In the genomic region with DNA sequence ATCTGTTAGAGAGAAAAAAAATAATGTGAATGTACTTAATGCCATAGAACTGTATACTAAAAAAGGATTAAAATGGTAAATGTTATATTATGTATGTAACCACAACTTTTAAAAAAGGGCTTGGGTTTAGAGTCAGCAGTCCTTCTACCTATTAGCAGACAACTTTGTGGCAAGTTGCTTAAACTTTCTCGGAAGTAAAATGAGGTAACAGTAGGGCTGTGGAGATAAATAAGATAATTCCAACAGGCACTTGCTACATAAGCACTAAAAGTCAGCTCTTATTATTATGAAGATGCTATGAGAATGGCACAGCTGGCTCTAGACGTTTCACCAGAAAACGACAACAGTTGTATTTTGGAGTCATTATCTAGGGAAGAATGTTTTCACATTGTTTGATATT, we compare ENCODE assay signal across 22 cellular contexts. TPM values are rescaled to one million over a fixed set of nuclear protein-coding genes. Genes with fewer than 3 reads are reported as not detected.
DNase-seq lines count a peak whose midpoint lies in the region; ATAC-seq, FAIRE-seq and TF ChIP-seq lines count a peak whose summit lies in the region.
"Had no signal": no experiment of that assay in that cellular context is flagged by ENCODE, and none has a peak within 500 bp of the region (broad histone marks: within the 10 kb centered on the region; RNA-seq: fewer than 3 reads in every experiment).

No MANE protein-coding gene starts in this region.

- no peak overlapping the region for H3K4me3 ChIP-seq in HL-60 (replicated peaks; ENCODE audit: insufficient read depth, low read length)
- H3K4me3 ChIP-seq in K562: no peak overlapping the region
- no peak overlapping the region for H3K4me3 ChIP-seq in hepatocyte
- H3K4me3 ChIP-seq: HAP-1 had no signal

- H3K36me3 Mint-ChIP-seq in activated T-cell treated with anti-CD3 and anti-CD28 coated beads, Interleukin-2, amount 50 U/mL, for 72 hours (ENCODE audit: insufficient read depth in 2 of 2): peaks cover 15 to 39% of the 10 kb centered on the region in 2 donors
- peaks cover 62% of the 10 kb centered on the region for H3K36me3 Mint-ChIP-seq in activated T-cell treated with anti-CD3 and anti-CD28 coated beads, Interleukin-2, amount 50 U/mL, for 24 hours (ENCODE audit: low read depth)

- in situ Hi-C loops in K562 (cut with MboI): no loop called here

- H3K9me1 ChIP-seq in K562 (ENCODE audit: control insufficient read depth, insufficient read depth, low read length): no peaks in the 10 kb centered on the region

- DNase-seq in activated T-cell treated with anti-CD3 and anti-CD28 coated beads, Interleukin-2, amount 50 U/mL, for 72 hours: no peak
- no peak for DNase-seq in activated T-cell treated with anti-CD3 and anti-CD28 coated beads, Interleukin-2, amount 50 U/mL, for 24 hours
- DNase-seq in HL-60 (ENCODE audit: low read depth in 1 of 2, low spot score in 1 of 2) (peak in 1 of 2 experiments; percentile 34), K562 (ENCODE audit: extremely low read depth in 1 of 4, low spot score in 3 of 4) (no peak), T1000 (lab: John Stamatoyannopoulos, UW) (no peak), hepatocyte (ENCODE audit: low spot score) (no peak)
- DNase-seq: ACHN; C1 segment of cervical spinal cord; CD4-positive, alpha-beta memory T cell; COR-L47; DMS153; DMS79 treated with DMSO at 0.1 percent for 48 hours; EL had no signal

- TF ChIP-seq EP300 in K562 (IDR thresholded peaks at IDR 0.05; ENCODE audit: low read length): no peak

- H3K36me3 ChIP-seq in K562 (ENCODE audit: control insufficient read depth, insufficient read depth, low read length) (no peaks in the 10 kb centered on the region; the same call in 2 of the 3 replicates), hepatocyte (replicated peaks; ENCODE audit: insufficient read depth, low read depth) (no peaks in the 10 kb centered on the region)
- H3K36me3 ChIP-seq: HAP-1 had no signal

- H3K27ac ChIP-seq in HL-60 (replicated peaks): peak overlapping the region; percentile 50
- H3K27ac ChIP-seq in K562 (ENCODE audit: extremely low read depth, low read depth, low read length): no peak overlapping the region; the same call in 2 of the 3 replicates
- no peak overlapping the region for H3K27ac ChIP-seq in hepatocyte

- WGBS in K562 (ENCODE audit: insufficient coverage, low coverage, missing lambda C conversion rate): 9% methylated on average over 3 of the region's 3 CpGs
- WGBS in hepatocyte (ENCODE audit: low lambda C conversion rate, missing lambda C conversion rate): 93% methylated on average over 3 of the region's 3 CpGs

- no peak overlapping the region for H3K9ac ChIP-seq in K562 (ENCODE audit: insufficient read depth in 1 of 2, low read depth in 2 of 2, low read length in 2 of 2)

- H3K79me2 ChIP-seq in K562 (ENCODE audit: control insufficient read depth, insufficient read depth, low read length) (no peaks in the 10 kb centered on the region), hepatocyte (peaks cover 95% of the 10 kb centered on the region)

- H3K4me1 ChIP-seq in K562 (replicated peaks in 1 of 2; ENCODE audit: control insufficient read depth in 2 of 2, insufficient read depth in 2 of 2, low read length in 2 of 2): peaks cover 0 to 15% of the 10 kb centered on the region in 2 experiments
- H3K4me1 ChIP-seq in hepatocyte (ENCODE audit: insufficient read depth): peaks cover 5% of the 10 kb centered on the region

- no TSS peak for BruUV-seq in K562 (replicated peaks; lab: Mats Ljungman, UMichigan)

- peak overlapping the region; percentile 5 for H3K27ac Mint-ChIP-seq in activated T-cell treated with anti-CD3 and anti-CD28 coated beads, Interleukin-2, amount 50 U/mL, for 72 hours
- no peak overlapping the region for H3K27ac Mint-ChIP-seq in activated T-cell treated with anti-CD3 and anti-CD28 coated beads, Interleukin-2, amount 50 U/mL, for 24 hours
- H3K27ac Mint-ChIP-seq: B cell had no signal

- peaks cover 2 to 6% of the 10 kb centered on the region in 2 donors for H3K9me3 Mint-ChIP-seq in activated T-cell treated with anti-CD3 and anti-CD28 coated beads, Interleukin-2, amount 50 U/mL, for 72 hours
- H3K9me3 Mint-ChIP-seq in activated T-cell treated with anti-CD3 and anti-CD28 coated beads, Interleukin-2, amount 50 U/mL, for 24 hours: peaks cover 14% of the 10 kb centered on the region

- CTCF ChIA-PET in K562 (lab: Yijun Ruan, JAX; ENCODE audit: low intra/inter-chr PET ratio): no interaction called here

- no peaks in the 10 kb centered on the region for H3K9me2 ChIP-seq in hepatocyte (replicated peaks; ENCODE audit: insufficient read depth)

- H3K27me3 ChIP-seq in HL-60 (ENCODE audit: insufficient read depth, poor library complexity, severe bottlenecking) (no peaks in the 10 kb centered on the region), K562 (ENCODE audit: control insufficient read depth in 2 of 2, insufficient read depth in 2 of 2, low read length in 2 of 2) (no peaks in the 10 kb centered on the region), hepatocyte (no peaks in the 10 kb centered on the region)

- FAIRE-seq in K562 (lab: Jason Lieb, UNC): no peak
- FAIRE-seq: D721Med, G401.6, GM12892, H1, HepG2, HTR-8/SVneo had no signal

- intact Hi-C loops in K562 (cut with micrococcal nuclease): no loop called here

- no peak for ATAC-seq in activated T-cell treated with anti-CD3 and anti-CD28 coated beads, Interleukin-2, amount 50 U/mL, for 72 hours (replicated peaks in 1 of 2)
- ATAC-seq in K562 (peak; percentile 23; the same call in 1 of the 3 replicates), HG02970 (IDR thresholded peaks at IDR 0.05; ENCODE audit: low FRiP score, unreplicated experiment) (no peak)
- ATAC-seq: HepG2 had no signal

- H3K4me2 ChIP-seq in K562 (ENCODE audit: insufficient read depth, low read length): peak overlapping the region; percentile 8; the same call in 1 of the 2 replicates
- H3K4me2 ChIP-seq in hepatocyte: no peak overlapping the region

- no peak overlapping the region for H3K4me3 Mint-ChIP-seq in activated T-cell treated with anti-CD3 and anti-CD28 coated beads, Interleukin-2, amount 50 U/mL, for 72 hours
- H3K4me3 Mint-ChIP-seq in activated T-cell treated with anti-CD3 and anti-CD28 coated beads, Interleukin-2, amount 50 U/mL, for 24 hours: no peak overlapping the region
- H3K4me3 Mint-ChIP-seq: B cell had no signal

- TF ChIP-seq CTCF in HL-60 (IDR thresholded peaks at IDR 0.05; ENCODE audit: insufficient read depth, low read length) (no peak), K562 (IDR thresholded peaks at IDR 0.05 in 2 of 3, conservative IDR thresholded peaks at IDR 0.05 in 1 of 3; ENCODE audit: insufficient read depth in 2 of 3, low read depth in 1 of 3, low read length in 3 of 3) (no peak), hepatocyte (IDR thresholded peaks at IDR 0.05; ENCODE audit: poor library complexity) (no peak)

- no peaks in the 10 kb centered on the region for H4K20me1 ChIP-seq in K562 (replicated peaks; ENCODE audit: control insufficient read depth, insufficient read depth, low read length)
- H4K20me1 ChIP-seq in hepatocyte (ENCODE audit: insufficient read depth, poor library complexity, severe bottlenecking): peaks cover 5% of the 10 kb centered on the region

- TF ChIP-seq POLR2A in K562 (conservative IDR thresholded peaks at IDR 0.05): no peak

- POLR2A ChIA-PET in K562 (lab: Yijun Ruan, JAX): no interaction called here

- H2AFZ ChIP-seq in K562 (ENCODE audit: low read depth, low read length) (0 out of 2 replicates have a peak overlapping the region, but pooled peaks have one; percentile 33), hepatocyte (no peak overlapping the region)

- H3K27me3 Mint-ChIP-seq in activated T-cell treated with anti-CD3 and anti-CD28 coated beads, Interleukin-2, amount 50 U/mL, for 72 hours (ENCODE audit: low read depth): no peaks in the 10 kb centered on the region
- no peaks in the 10 kb centered on the region for H3K27me3 Mint-ChIP-seq in activated T-cell treated with anti-CD3 and anti-CD28 coated beads, Interleukin-2, amount 50 U/mL, for 24 hours
- H3K27me3 Mint-ChIP-seq: CD4-positive, alpha-beta memory T cell had no signal

- peaks cover 38% of the 10 kb centered on the region for H3K4me1 Mint-ChIP-seq in activated T-cell treated with anti-CD3 and anti-CD28 coated beads, Interleukin-2, amount 50 U/mL, for 72 hours (ENCODE audit: low read depth)
- H3K4me1 Mint-ChIP-seq in activated T-cell treated with anti-CD3 and anti-CD28 coated beads, Interleukin-2, amount 50 U/mL, for 24 hours (ENCODE audit: low read depth): peaks cover 70% of the 10 kb centered on the region

- H3K9me3 ChIP-seq in K562 (replicated peaks; ENCODE audit: control insufficient read depth, insufficient read depth, low read depth, low read length) (no peaks in the 10 kb centered on the region; the same call in 1 of the 2 replicates), hepatocyte (ENCODE audit: low read depth) (no peaks in the 10 kb centered on the region)
- H3K9me3 ChIP-seq: HAP-1 had no signal

- TF ChIP-seq RAD21 in K562 (CRISPR knock-in tag; conservative IDR thresholded peaks at IDR 0.05 in 1 of 2, IDR thresholded peaks at IDR 0.05 in 1 of 2): no peak

TF ChIP-seq in K562, 482 proteins besides CTCF, POLR2A, EP300 and RAD21 (continues in another document):
- TF ChIP-seq TARDBP (IDR thresholded peaks at IDR 0.05) (no peak), CEBPB (tag; IDR thresholded peaks at IDR 0.05) (peak; percentile 60; the same call in 1 of the 2 replicates), PTTG1 (tag; IDR thresholded peaks at IDR 0.05; ENCODE audit: low read depth) (no peak), ZNF274 (IDR thresholded peaks at IDR 0.05; ENCODE audit: borderline replicate concordance, low read depth, low read length) (no peak)

RNA-seq across cellular contexts. Expression of a gene that starts 31.3 kb away (rescaled TPM):
- 100 to 1,000 TPM; 134 to 137 TPM for total RNA-seq in activated T-cell treated with anti-CD3 and anti-CD28 coated beads, Interleukin-2, amount 50 U/mL, for 72 hours
- total RNA-seq in K562 (2011; cell fraction: chromatin; rRNA removed; ENCODE audit: low replicate concordance): 34.4 and 78.8 TPM in 2 replicates
- total RNA-seq in K562 (2011; cell fraction: nucleolus; rRNA removed): 16.3 and 20.0 TPM in 2 replicates
- total RNA-seq in K562 (2011; cell fraction: nucleoplasm; rRNA removed): 38.6 and 69.9 TPM in 2 replicates
- total RNA-seq in K562 (2014; rRNA removed) (8.3 and 8.9 TPM in 2 replicates), K562 (2014; rRNA removed; fragmentation: Illumina TruSeq; extraction: Trizol) (6.0 and 6.9 TPM in 2 replicates), K562 (2015; rRNA removed; fragmentation: Illumina TruSeq; extraction: Trizol) (5.5 and 6.8 TPM in 2 replicates), K562 (2021) (13.8 and 17.1 TPM in 2 replicates), hepatocyte (23.2 and 30.1 TPM in 2 replicates)
- polyA plus RNA-seq in K562 (2011; rRNA removed) (3.2 and 5.1 TPM in 2 replicates), K562 (2014; fragmentation: Illumina TruSeq; extraction: Trizol) (6.2 and 7.2 TPM in 2 replicates), K562 (2014; fragmentation: Nextera tagmentation; extraction: Ambion mirVana) (1 to 10 TPM in 1 of 2 experiments, under 1 TPM in 1; 0.89 to 2.4 TPM), K562 (2014; rRNA removed) (5.3 and 7.1 TPM in 2 replicates), hepatocyte (30.8 and 44.4 TPM in 2 replicates)
- 2.8 and 3.3 TPM in 2 replicates for polyA plus RNA-seq in K562 (2011; cell fraction: cytosol; rRNA removed)
- polyA plus RNA-seq in K562 (2011; cell fraction: nucleus; rRNA removed): 4.5 and 10.2 TPM in 2 replicates
- 8.1 and 15.8 TPM in 2 replicates for polyA plus RNA-seq in K562 (2012)
- 10.5 and 18.0 TPM in 2 replicates for polyA minus RNA-seq in K562 (2011; rRNA and poly(A)+ RNA removed)
- polyA minus RNA-seq in K562 (2011; cell fraction: cytosol; rRNA and poly(A)+ RNA removed): 4.7 and 7.4 TPM in 2 replicates
- polyA minus RNA-seq in K562 (2011; cell fraction: nucleus; rRNA and poly(A)+ RNA removed): 8.7 and 10.9 TPM in 2 replicates
